In genomic region chr10:68076081-68076480, GRCh38 we compare ENCODE assay signal across 9 cellular contexts. TPM values are rescaled to one million over a fixed set of nuclear protein-coding genes. Genes with fewer than 3 reads are reported as not detected.
A peak's percentile ranks its signal among the peaks of the same experiment; 100 is the strongest.
DNase-seq lines count a peak whose midpoint lies in the region; ATAC-seq and TF ChIP-seq lines count a peak whose summit lies in the region.
"Not testable (repeated sequence)": the region's sequence is repeated elsewhere in the genome, so short reads cannot be mapped to it uniquely, and the experiment has no call there.
"Had no signal": no experiment of that assay in that cellular context is flagged by ENCODE, and none has a peak within 500 bp of the region (broad histone marks: within the 10 kb centered on the region; RNA-seq: fewer than 3 reads in every experiment).

No MANE protein-coding gene starts in this region.

- H3K36me3 ChIP-seq in BLaER1; CD8-positive, alpha-beta T cell (ENCODE audit: insufficient read depth, low read length); Loucy (ENCODE audit: insufficient read depth, low read length); spleen: not testable (repeated sequence)

- not testable (repeated sequence) for DNase-seq in CD8-positive, alpha-beta T cell; immature natural killer cell; natural killer cell
- DNase-seq in activated CD4-positive, alpha-beta T cell treated with anti-CD3 and anti-CD28 coated beads, Interleukin-2, amount 10 ng/mL, durations not matched to agents 24 days and 14 days, result peak; percentile 61
- peak; percentile 77 for DNase-seq in spleen

- not testable (repeated sequence) for ATAC-seq in CD8-positive, alpha-beta T cell; natural killer cell

- not testable (repeated sequence) for H3K27me3 Mint-ChIP-seq in CD8-positive, alpha-beta T cell (ENCODE audit: low read depth); activated CD4-positive, alpha-beta T cell treated with anti-CD3 and anti-CD28 coated beads, Interleukin-2, amount 10 ng/mL, durations not matched to agents 24 days and 14 days; natural killer cell (ENCODE audit: low read depth in 2 of 2)
- H3K27me3 Mint-ChIP-seq in brain (peaks cover 12% of the 10 kb centered on the region), immature natural killer cell (ENCODE audit: low read depth in 3 of 3) (peaks cover 6 to 14% (median 12%) of the 10 kb centered on the region in 3 donors)

- peaks cover 35% of the 10 kb centered on the region for H3K4me1 Mint-ChIP-seq in CD8-positive, alpha-beta T cell (ENCODE audit: low read depth)
- peaks cover 26% of the 10 kb centered on the region for H3K4me1 Mint-ChIP-seq in activated CD4-positive, alpha-beta T cell treated with anti-CD3 and anti-CD28 coated beads, Interleukin-2, amount 10 ng/mL, durations not matched to agents 24 days and 14 days
- H3K4me1 Mint-ChIP-seq in brain (peaks cover 34% of the 10 kb centered on the region), immature natural killer cell (peaks cover 37 to 39% of the 10 kb centered on the region in 2 donors), natural killer cell (peaks cover 25 to 26% of the 10 kb centered on the region in 2 donors)

- H3K4me3 ChIP-seq in BLaER1; CD8-positive, alpha-beta T cell (ENCODE audit: low read depth, low read length); Loucy (ENCODE audit: low read length, poor library complexity, severe bottlenecking); spleen: not testable (repeated sequence)

- H3K36me3 Mint-ChIP-seq in CD8-positive, alpha-beta T cell, result peaks cover 13% of the 10 kb centered on the region
- H3K36me3 Mint-ChIP-seq in activated CD4-positive, alpha-beta T cell treated with anti-CD3 and anti-CD28 coated beads, Interleukin-2, amount 10 ng/mL, durations not matched to agents 24 days and 14 days (ENCODE audit: low read depth), result peaks cover 17% of the 10 kb centered on the region
- H3K36me3 Mint-ChIP-seq in brain, immature natural killer cell, natural killer cell: not testable (repeated sequence)

- peak overlapping the region; percentile 96 for H3K4me3 Mint-ChIP-seq in CD8-positive, alpha-beta T cell
- H3K4me3 Mint-ChIP-seq in activated CD4-positive, alpha-beta T cell treated with anti-CD3 and anti-CD28 coated beads, Interleukin-2, amount 10 ng/mL, durations not matched to agents 24 days and 14 days, result not testable (repeated sequence)
- H3K4me3 Mint-ChIP-seq in brain (peak overlapping the region in 3 of 5 experiments; percentile 20 to 98 (median 42)), immature natural killer cell (peak overlapping the region in 3 of 5 donors; percentile 14 to 98 (median 27)), natural killer cell (peak overlapping the region; percentile 47)

- H4K20me1 ChIP-seq in BLaER1 (peaks cover 34% of the 10 kb centered on the region), Loucy (ENCODE audit: insufficient read depth, low read length, poor library complexity, severe bottlenecking) (peaks cover 33% of the 10 kb centered on the region)

- H3K9ac ChIP-seq in BLaER1; Loucy (ENCODE audit: low read depth, low read length, poor library complexity, severe bottlenecking): not testable (repeated sequence)

- not testable (repeated sequence) for H3K9me3 Mint-ChIP-seq in CD8-positive, alpha-beta T cell; activated CD4-positive, alpha-beta T cell treated with anti-CD3 and anti-CD28 coated beads, Interleukin-2, amount 10 ng/mL, durations not matched to agents 24 days and 14 days; brain; immature natural killer cell; natural killer cell

- H3K79me2 ChIP-seq in Loucy (ENCODE audit: insufficient read depth, low read length), result peaks cover 39% of the 10 kb centered on the region

- not testable (repeated sequence) for H2AFZ ChIP-seq in Loucy (ENCODE audit: low read length)

- POLR2A ChIA-PET in CD8-positive, alpha-beta T cell (lab: Charles Lee), result interaction anchor here (0.5 kb wide), 1 partner anchor 82 kb away, joined by 3 read pairs; no protein-coding TSS in a partner anchor

- peaks cover 42% of the 10 kb centered on the region for H3K4me1 ChIP-seq in BLaER1
- H3K4me1 ChIP-seq in CD8-positive, alpha-beta T cell (ENCODE audit: insufficient read depth, low read length), result peaks cover 33% of the 10 kb centered on the region
- H3K4me1 ChIP-seq in Loucy (ENCODE audit: insufficient read depth, low read length, poor library complexity, severe bottlenecking), result peaks cover 31% of the 10 kb centered on the region
- H3K4me1 ChIP-seq in spleen, result peaks cover 24 to 40% (median 32%) of the 10 kb centered on the region in 6 donors

- H3K27ac Mint-ChIP-seq in CD8-positive, alpha-beta T cell, result peak overlapping the region; percentile 27
- H3K27ac Mint-ChIP-seq in activated CD4-positive, alpha-beta T cell treated with anti-CD3 and anti-CD28 coated beads, Interleukin-2, amount 10 ng/mL, durations not matched to agents 24 days and 14 days; brain: not testable (repeated sequence)
- peak overlapping the region in 1 of 6 donors; percentile 57 for H3K27ac Mint-ChIP-seq in immature natural killer cell
- peak overlapping the region in 1 of 2 donors; percentile 94 for H3K27ac Mint-ChIP-seq in natural killer cell

- H3K9me3 ChIP-seq in BLaER1; CD8-positive, alpha-beta T cell (ENCODE audit: low read length); Loucy (ENCODE audit: insufficient read depth, low read depth, low read length); spleen: not testable (repeated sequence)

- TF ChIP-seq CTCF in CD8-positive, alpha-beta T cell (IDR thresholded peaks at IDR 0.05); Loucy (conservative IDR thresholded peaks at IDR 0.05; ENCODE audit: low read length); brain (conservative IDR thresholded peaks at IDR 0.05); natural killer cell (IDR thresholded peaks at IDR 0.05); spleen (IDR thresholded peaks at IDR 0.05 in 8 of 11, conservative IDR thresholded peaks at IDR 0.05 in 3 of 11): not testable (repeated sequence)

- not testable (repeated sequence) for H3K9me2 ChIP-seq in Loucy (replicated peaks; ENCODE audit: low read depth, low read length)

- not testable (repeated sequence) for H3F3A ChIP-seq in Loucy (ENCODE audit: low read depth)

- WGBS in spleen, 5 donors, result 97 to 98% (median 98%) methylated on average over 15 of the region's 15 CpGs

- not testable (repeated sequence) for TF ChIP-seq POLR2A in spleen (IDR thresholded peaks at IDR 0.05)

- H3K4me2 ChIP-seq in BLaER1, result peak overlapping the region; percentile 80
- peak overlapping the region; percentile 98 for H3K4me2 ChIP-seq in Loucy (ENCODE audit: low read depth, low read length, poor library complexity, severe bottlenecking)

- not testable (repeated sequence) for H3K27ac ChIP-seq in BLaER1; CD8-positive, alpha-beta T cell (ENCODE audit: low read depth, low read length)
- peak overlapping the region in 2 of 8 donors; percentile 99 to 100 for H3K27ac ChIP-seq in spleen

- intact Hi-C loops in CD8-positive, alpha-beta T cell (cut with DNase I, micrococcal nuclease), result loop anchor here (5.0 to 10.0 kb wide), 5 partner anchors 331 to 1049 kb away; partner anchors contain the start of genes CCAR1 (in 1 of the 2), DDX50 (in 1 of the 2), RUFY2 (in 1 of the 2) and SLC25A16 (in 1 of the 2)
- intact Hi-C loops in activated CD4-positive, alpha-beta T cell treated with anti-CD3 and anti-CD28 coated beads, Interleukin-2, amount 10 ng/mL, durations not matched to agents 24 days and 14 days (cut with micrococcal nuclease); spleen (cut with DNase I; ENCODE audit: low total_unique reads): not testable (repeated sequence)
- intact Hi-C loops in natural killer cell (cut with micrococcal nuclease), result loop anchor here (10.0 kb wide), 1 partner anchor 311 kb away; no protein-coding TSS in a partner anchor

- not testable (repeated sequence) for H3K27me3 ChIP-seq in BLaER1; CD8-positive, alpha-beta T cell (ENCODE audit: insufficient read depth, low read length); Loucy (ENCODE audit: insufficient read depth, low read length, poor library complexity, severe bottlenecking); spleen (replicated peaks in 1 of 7)

- CTCF ChIA-PET in CD8-positive, alpha-beta T cell (lab: Charles Lee), result not testable (repeated sequence)

RNA-seq across cellular contexts. Expression of gene HERC4, which starts 1.0 kb away (rescaled TPM):
- total RNA-seq in CD8-positive, alpha-beta T cell, result 10 to 100 TPM; 28.4 to 29.2 TPM
- 45.2 and 49.1 TPM in 2 replicates for total RNA-seq in activated CD4-positive, alpha-beta T cell treated with anti-CD3 and anti-CD28 coated beads, Interleukin-2, amount 10 ng/mL, durations not matched to agents 24 days and 14 days
- 4.6 TPM for polyA plus RNA-seq in brain (ENCODE audit: insufficient read depth, low read depth, low replicate concordance)
- 10 to 100 TPM in 2 of 3 donors, 1 to 10 TPM in 1; 9.6 to 20.7 (median 12.7) TPM for polyA plus RNA-seq in immature natural killer cell
- total RNA-seq in natural killer cell, result 100 to 1,000 TPM in 1 of 3 donors, 10 to 100 TPM in 2; 78.4 to 104 (median 83.9) TPM
- 100 to 1,000 TPM in 5 of 7 donors, 10 to 100 TPM in 2; 75.5 to 124 (median 104) TPM for total RNA-seq in spleen
- polyA plus RNA-seq in spleen, result 10 to 100 TPM; 18.2 to 23.3 (median 19.5) TPM

RNA-seq across cellular contexts. Expression of gene MYPN, which starts 33.2 kb away (rescaled TPM):
- not detected for total RNA-seq in CD8-positive, alpha-beta T cell
- total RNA-seq in activated CD4-positive, alpha-beta T cell treated with anti-CD3 and anti-CD28 coated beads, Interleukin-2, amount 10 ng/mL, durations not matched to agents 24 days and 14 days, result not detected in 2 replicates
- polyA plus RNA-seq in brain (ENCODE audit: insufficient read depth, low read depth, low replicate concordance) (not detected), immature natural killer cell (not detected), spleen (under 1 TPM in 2 of 3 donors, not detected in 1; 0.03 to 0.04 TPM)
- total RNA-seq in natural killer cell (not detected), spleen (under 1 TPM in 3 of 7 donors, not detected in 4; 0.06 to 0.94 (median 0.10) TPM)
- total RNA-seq: HepG2 had no signal
- polyA plus RNA-seq: HepG2 had no signal
